In genomic region chr17:6365187-6365943, GRCh38 we compare ENCODE assay signal across 16 cellular contexts.
DNase-seq lines count a peak whose midpoint lies in the region; ATAC-seq and TF ChIP-seq lines count a peak whose summit lies in the region.
"Had no signal": no experiment of that assay in that cellular context is flagged by ENCODE, and none has a peak within 500 bp of the region (broad histone marks: within the 10 kb centered on the region; RNA-seq: fewer than 3 reads in every experiment).

No MANE protein-coding gene starts in this region.

- H3K27me3 ChIP-seq in adipocyte (replicated peaks; ENCODE audit: control insufficient read depth, insufficient read depth, low read length): peaks cover 12% of the 10 kb centered on the region
- H3K27me3 ChIP-seq in foreskin keratinocyte: no peaks in the 10 kb centered on the region
- no peaks in the 10 kb centered on the region for H3K27me3 ChIP-seq in right atrium auricular region
- H3K27me3 ChIP-seq in aorta (ENCODE audit: control insufficient read depth in 1 of 2, insufficient read depth in 2 of 2, low read length in 1 of 2): no peaks in the 10 kb centered on the region
- H3K27me3 ChIP-seq: BLaER1 had no signal

- no peak overlapping the region for H3K27ac ChIP-seq in foreskin keratinocyte
- no peak overlapping the region for H3K27ac ChIP-seq in right atrium auricular region
- H3K27ac ChIP-seq in aorta (ENCODE audit: low read depth in 1 of 2, low read length in 2 of 2): no peak overlapping the region
- H3K27ac ChIP-seq: BLaER1 had no signal

- H3K4me1 ChIP-seq in adipocyte (ENCODE audit: control insufficient read depth, insufficient read depth, low read length) (no peaks in the 10 kb centered on the region), foreskin keratinocyte (no peaks in the 10 kb centered on the region), right atrium auricular region (no peaks in the 10 kb centered on the region), aorta (ENCODE audit: control insufficient read depth in 1 of 2, insufficient read depth in 2 of 2, low read length in 2 of 2) (no peaks in the 10 kb centered on the region)
- H3K4me1 ChIP-seq: BLaER1 had no signal

- H3K9me3 ChIP-seq in adipocyte (ENCODE audit: control insufficient read depth, low read length): no peaks in the 10 kb centered on the region
- no peaks in the 10 kb centered on the region for H3K9me3 ChIP-seq in right atrium auricular region
- H3K9me3 ChIP-seq in aorta (ENCODE audit: control insufficient read depth, low read length): no peaks in the 10 kb centered on the region
- H3K9me3 ChIP-seq: BLaER1 had no signal

- intact Hi-C loops in aorta (cut with DNase I): no loop called here

- DNase-seq in AG09309 (ENCODE audit: low read depth) (peak; percentile 39), HT1080 (ENCODE audit: low read depth) (peak; percentile 32), adipocyte (ENCODE audit: low read depth) (peak; percentile 50), foreskin keratinocyte (peak; percentile 10 to 55), right atrium auricular region (ENCODE audit: low spot score) (no peak), GM19238 (ENCODE audit: insufficient read length, low spot score) (no peak), aorta (no peak)
- no peak for DNase-seq in stimulated activated CD4-positive, alpha-beta T cell treated with anti-CD3 and anti-CD28 coated beads, Interleukin-4, amount 100 ng/mL, for 4 hours
- DNase-seq: activated CD8-positive, alpha-beta memory T cell treated with anti-CD3 and anti-CD28 coated beads, Interleukin-2, amount 10 ng/mL, durations not matched to agents 7 days and 5 days; activated naive CD8-positive, alpha-beta T cell treated with anti-CD3 and anti-CD28 coated beads for 36 hours; hypothalamus; MM.1S; NCI-H446; SHP77 had no signal

- no peak overlapping the region for H3K9ac ChIP-seq in adipocyte (ENCODE audit: low read length)
- H3K9ac ChIP-seq: BLaER1 had no signal

- ATAC-seq in foreskin keratinocyte (no peak), aorta (ENCODE audit: low FRiP score) (no peak)
- ATAC-seq: activated CD8-positive, alpha-beta memory T cell treated with anti-CD3 and anti-CD28 coated beads, Interleukin-2, amount 10 ng/mL, durations not matched to agents 7 days and 5 days had no signal

- TF ChIP-seq CTCF in AG09309 (IDR thresholded peaks at IDR 0.05; ENCODE audit: control insufficient read depth, insufficient read depth, low read depth, low read length, missing control alignments): no peak
- no peak for TF ChIP-seq CTCF in foreskin keratinocyte (conservative IDR thresholded peaks at IDR 0.05)
- TF ChIP-seq CTCF in right atrium auricular region (IDR thresholded peaks at IDR 0.05): no peak

- no peaks in the 10 kb centered on the region for H3K36me3 ChIP-seq in adipocyte (ENCODE audit: control insufficient read depth, insufficient read depth, low read length, severe bottlenecking)
- H3K36me3 ChIP-seq in right atrium auricular region: no peaks in the 10 kb centered on the region
- no peaks in the 10 kb centered on the region for H3K36me3 ChIP-seq in aorta (ENCODE audit: control insufficient read depth in 1 of 2, insufficient read depth in 2 of 2, low read length in 1 of 2)
- H3K36me3 ChIP-seq: BLaER1 had no signal

- H3K4me3 ChIP-seq in AG09309 (ENCODE audit: control insufficient read depth, low read depth, low read length) (no peak overlapping the region), adipocyte (ENCODE audit: low read length) (no peak overlapping the region), right atrium auricular region (no peak overlapping the region), aorta (ENCODE audit: low read length in 2 of 2) (no peak overlapping the region)
- H3K4me3 ChIP-seq: BLaER1, lung had no signal

- WGBS in aorta, 2 donors: 14 to 15% methylated on average over 13 of the region's 13 CpGs

Comparison
In these comparisons a context has a peak if more than half of its experiments do, and no peak if none do; other contexts are left out.
1. DNase-seq: peak in AG09309 (single experiment), HT1080 (single experiment), adipocyte (single experiment) and foreskin keratinocyte (2 of 2); none in right atrium auricular region (single experiment), GM19238 (single experiment), aorta (0 of 2) and stimulated activated CD4-positive, alpha-beta T cell treated with anti-CD3 and anti-CD28 coated beads, Interleukin-4, amount 100 ng/mL, for 4 hours (0 of 2).